14 cellular contexts compared by ENCODE assay signal in the genomic region with DNA sequence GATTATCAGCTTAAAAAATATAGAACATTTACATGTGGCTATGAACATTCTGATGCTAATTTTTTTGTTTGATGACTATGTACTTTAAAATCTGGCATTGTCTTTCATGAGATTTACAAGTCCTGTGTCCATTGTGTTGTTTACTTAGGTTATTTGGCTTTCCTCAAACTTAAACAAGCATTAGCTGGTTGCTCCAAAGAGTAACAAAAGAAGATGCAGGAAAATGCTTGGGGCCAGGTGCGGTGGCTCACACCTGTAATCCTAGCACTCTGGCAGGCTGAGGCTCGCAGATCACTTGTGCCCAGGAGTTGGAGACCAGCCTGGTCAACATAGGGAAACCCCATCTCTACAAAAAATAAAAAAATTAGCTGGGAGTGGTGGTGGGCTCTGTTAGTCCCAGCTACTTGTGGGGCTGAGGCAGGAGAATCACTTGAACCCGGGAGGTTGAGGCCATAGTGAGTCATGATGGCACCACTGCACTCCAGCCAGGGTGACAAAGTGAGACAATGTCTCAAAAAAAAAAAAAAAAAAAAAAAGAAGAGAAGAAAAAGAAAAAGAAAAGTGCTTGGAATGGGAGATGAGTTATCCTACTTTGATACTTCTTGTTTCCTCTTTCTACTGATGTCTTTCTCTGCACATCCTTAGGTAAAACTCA. TPM values are rescaled to one million over a fixed set of nuclear protein-coding genes. Genes with fewer than 3 reads are reported as not detected.
DNase-seq lines count a peak whose midpoint lies in the region; ATAC-seq, FAIRE-seq and TF ChIP-seq lines count a peak whose summit lies in the region.
"Had no signal": no experiment of that assay in that cellular context is flagged by ENCODE, and none has a peak within 500 bp of the region (broad histone marks: within the 10 kb centered on the region; RNA-seq: fewer than 3 reads in every experiment).

No MANE protein-coding gene starts in this region.

- peak overlapping the region; percentile 91 for H3K27ac ChIP-seq in psoas muscle
- H3K27ac ChIP-seq: body of pancreas had no signal

- intact Hi-C loops in psoas muscle (cut with DNase I): loop anchor here (5.0 kb wide), 1 partner anchor 72 kb away; no protein-coding TSS in a partner anchor

- peaks cover 66% of the 10 kb centered on the region for H3K4me1 ChIP-seq in psoas muscle

- ATAC-seq in psoas muscle (peak in 1 of 4 donors; percentile 20), GM18907 (IDR thresholded peaks at IDR 0.05; ENCODE audit: unreplicated experiment) (no peak)
- ATAC-seq: activated CD8-positive, alpha-beta T cell treated with anti-CD3 and anti-CD28 coated beads, Interleukin-2, amount 10 ng/mL, durations not matched to agents 7 days and 5 days; body of pancreas had no signal

- FAIRE-seq in bronchial epithelial cell (lab: Jason Lieb, UNC): no peak

- DNase-seq in NCI-H2171 treated with DMSO at 0.1 percent for 48 hours (lab: John Stamatoyannopoulos, UW) (peak; percentile 27), NCI-H2171 (lab: John Stamatoyannopoulos, UW) (no peak), NCI-H2081 treated with DMSO at 0.1 percent for 48 hours (lab: John Stamatoyannopoulos, UW) (peak; percentile 45), bronchial epithelial cell (ENCODE audit: low read depth) (peak; percentile 63), psoas muscle (no peak), KG1 (lab: John Stamatoyannopoulos, UW) (no peak), GF-D8 (lab: John Stamatoyannopoulos, UW) (no peak)
- DNase-seq: activated CD8-positive, alpha-beta T cell treated with anti-CD3 and anti-CD28 coated beads, Interleukin-2, amount 10 ng/mL, durations not matched to agents 7 days and 5 days; activated gamma-delta T cell treated with Interleukin-2 at 50 U/mL for 16 hours; body of pancreas; foreskin fibroblast; T1000; trophoblast cell had no signal

- no peaks in the 10 kb centered on the region for H3K9me3 ChIP-seq in psoas muscle
- H3K9me3 ChIP-seq: body of pancreas had no signal

- H3K4me3 ChIP-seq in bronchial epithelial cell (ENCODE audit: low read depth, low read length) (no peak overlapping the region), psoas muscle (peak overlapping the region; percentile 52)
- H3K4me3 ChIP-seq: body of pancreas had no signal

- no peak for TF ChIP-seq CTCF in bronchial epithelial cell (IDR thresholded peaks at IDR 0.05; ENCODE audit: insufficient read depth, low read length, severe bottlenecking)
- no peak for TF ChIP-seq CTCF in psoas muscle (IDR thresholded peaks at IDR 0.05)

- WGBS in psoas muscle, 3 donors: 31 to 57% (median 39%) methylated on average over 3 of the region's 3 CpGs

- H3K27me3 ChIP-seq in bronchial epithelial cell (ENCODE audit: control insufficient read depth, insufficient read depth, low read length) (no peaks in the 10 kb centered on the region), psoas muscle (ENCODE audit: insufficient read depth in 3 of 3, low read length in 2 of 3) (no peaks in the 10 kb centered on the region)
- H3K27me3 ChIP-seq: body of pancreas had no signal

- no peaks in the 10 kb centered on the region for H3K36me3 ChIP-seq in bronchial epithelial cell (ENCODE audit: control insufficient read depth, insufficient read depth, low read length)
- no peaks in the 10 kb centered on the region for H3K36me3 ChIP-seq in psoas muscle (ENCODE audit: insufficient read depth in 1 of 2, low read depth in 1 of 2)

RNA-seq across cellular contexts. Expression of gene PAM, which starts 39.7 kb away (rescaled TPM):
- total RNA-seq in bronchial epithelial cell (68.4 and 125 TPM in 2 replicates), psoas muscle (100 to 1,000 TPM in 3 of 4 donors, 10 to 100 TPM in 1; 99.1 to 279 (median 191) TPM)
- polyA plus RNA-seq in psoas muscle: 100 to 1,000 TPM in 2 of 3 donors, 10 to 100 TPM in 1; 29.5 to 193 (median 139) TPM

Comparison
In these comparisons a context has a peak if more than half of its experiments do, and no peak if none do; other contexts are left out.
1. DNase-seq: peak in NCI-H2171 treated with DMSO at 0.1 percent for 48 hours (single experiment), NCI-H2081 treated with DMSO at 0.1 percent for 48 hours (single experiment) and bronchial epithelial cell (single experiment); none in NCI-H2171 (single experiment), psoas muscle (0 of 2), KG1 (single experiment) and GF-D8 (single experiment).